Comparison of ENCODE assay signal across 1 cellular context in the genomic region with DNA sequence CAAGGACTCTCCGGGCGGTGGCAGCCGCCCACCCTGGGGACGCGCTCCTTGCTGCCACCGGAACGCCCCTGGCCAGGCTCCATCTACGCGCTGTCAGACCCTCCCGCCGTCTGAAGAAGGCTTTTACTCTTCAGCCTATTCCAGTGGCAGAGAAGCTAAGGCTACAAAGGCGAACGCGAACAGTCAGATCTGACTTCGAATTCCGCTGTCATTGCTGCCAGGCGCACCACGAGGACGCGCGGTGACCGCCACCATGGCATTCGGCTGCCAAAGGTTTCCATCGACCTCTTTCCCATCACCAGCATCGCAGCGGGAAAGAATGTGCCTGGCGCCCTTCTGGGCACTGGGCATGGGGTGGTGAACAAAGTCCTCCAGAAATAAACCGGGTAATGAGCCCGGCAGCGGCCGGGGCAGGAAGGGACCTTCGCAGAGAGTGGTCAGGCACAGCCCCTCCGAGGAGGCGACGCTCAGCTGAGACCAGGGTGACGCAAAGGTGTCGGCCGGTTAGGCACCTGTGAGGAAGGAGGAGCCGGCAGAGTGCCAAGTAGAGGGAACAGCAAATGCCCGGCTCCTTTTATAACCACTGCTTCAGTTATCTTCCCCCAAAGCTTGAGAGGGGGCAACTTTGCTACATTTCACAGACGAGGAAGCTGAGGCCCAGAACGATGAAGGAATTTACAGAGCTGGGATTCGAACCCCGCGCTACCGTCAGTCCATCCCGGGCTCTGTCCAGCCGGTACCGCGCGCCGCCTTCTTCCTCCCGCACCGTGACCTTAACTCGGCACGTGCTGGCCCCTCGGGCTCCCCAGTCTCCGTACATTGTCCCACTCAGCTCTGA.
A peak's percentile ranks its signal among the peaks of the same experiment; 100 is the strongest.
TF ChIP-seq lines count a peak whose summit lies in the region.

No MANE protein-coding gene starts in this region.

TF ChIP-seq in endothelial cell of umbilical vein, 7 proteins besides CTCF, POLR2A, EP300 and RAD21:
- TF ChIP-seq POLR2AphosphoS5 (IDR thresholded peaks at IDR 0.05; ENCODE audit: insufficient read depth, low read depth, low read length) (no peak), EZH2 (IDR thresholded peaks at IDR 0.05; ENCODE audit: borderline replicate concordance, low read depth, low read length, severe bottlenecking) (peak; percentile 97)
